ENCODE assay signal across 17 cellular contexts in the genomic region with DNA sequence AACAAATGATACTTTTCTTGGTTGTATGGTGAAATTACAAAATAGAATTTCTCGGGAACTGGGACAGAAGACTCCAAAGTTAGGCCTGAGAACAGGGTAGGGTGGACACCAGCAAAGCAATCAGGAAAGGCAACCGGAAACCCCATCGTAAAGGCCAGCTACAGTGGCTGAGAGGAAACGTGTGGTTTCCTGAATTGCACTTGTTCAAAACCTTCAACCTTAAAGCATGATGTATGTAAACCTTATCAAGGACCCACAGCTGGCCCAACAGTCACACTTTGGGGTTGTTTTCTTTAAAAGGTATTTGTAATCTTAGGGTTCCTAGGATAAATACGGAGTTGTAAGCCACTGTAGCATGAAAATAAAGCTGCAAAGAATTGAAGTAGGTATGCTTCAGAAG. TPM values are rescaled to one million over a fixed set of nuclear protein-coding genes. Genes with fewer than 3 reads are reported as not detected.
DNase-seq lines count a peak whose midpoint lies in the region; ATAC-seq and TF ChIP-seq lines count a peak whose summit lies in the region.
"Had no signal": no experiment of that assay in that cellular context is flagged by ENCODE, and none has a peak within 500 bp of the region (broad histone marks: within the 10 kb centered on the region; RNA-seq: fewer than 3 reads in every experiment).

No MANE protein-coding gene starts in this region.

- DNase-seq in activated CD4-positive, alpha-beta T cell treated with anti-CD3 and anti-CD28 coated beads, Interleukin-2, amount 10 ng/mL, durations not matched to agents 24 days and 14 days: no peak
- no peak for DNase-seq in activated CD4-positive, alpha-beta T cell treated with anti-CD3 and anti-CD28 coated beads for 48 hours
- peak; percentile 31 for DNase-seq in OCI-M1 (lab: John Stamatoyannopoulos, UW)
- peak; percentile 68 for DNase-seq in natural killer cell treated with Interleukin-12 subunit alpha and Interleukin-12 subunit beta and Interleukin-15 and Interleukin-18, amount 100 ng/mL, for 72 hours (ENCODE audit: low spot score)
- DNase-seq in foreskin fibroblast: no peak
- no peak for DNase-seq in iPS-NIHi11 (ENCODE audit: low spot score)
- no peak for DNase-seq in SIG-M5 treated with dmso at 0.1 percent for 504 hours (lab: John Stamatoyannopoulos, UW; ENCODE audit: unreplicated experiment)
- DNase-seq: activated B cell treated with CpG ODN at 0.5 μM for 24 hours; activated naive CD8-positive, alpha-beta T cell treated with anti-CD3 and anti-CD28 coated beads for 36 hours; activated T-cell treated with anti-CD3 and anti-CD28 coated beads for 4 hours; CD8-positive, alpha-beta T cell; foreskin keratinocyte; H7; NCI-H1436; NCI-H226 had no signal

- no peak for TF ChIP-seq CTCF in foreskin fibroblast (IDR thresholded peaks at IDR 0.05; ENCODE audit: low read depth, low read length)

- H3K27me3 Mint-ChIP-seq in activated CD4-positive, alpha-beta T cell treated with anti-CD3 and anti-CD28 coated beads, Interleukin-2, amount 10 ng/mL, durations not matched to agents 24 days and 14 days: peaks cover 45% of the 10 kb centered on the region
- no peaks in the 10 kb centered on the region for H3K27me3 Mint-ChIP-seq in natural killer cell treated with Interleukin-12 subunit alpha and Interleukin-12 subunit beta and Interleukin-15 and Interleukin-18, amount 100 ng/mL, for 72 hours

- H3K4me3 ChIP-seq in foreskin fibroblast (ENCODE audit: low read depth in 1 of 2, low read length in 2 of 2): no peak overlapping the region
- H3K4me3 ChIP-seq: A549 had no signal

- H3K9me3 Mint-ChIP-seq in activated CD4-positive, alpha-beta T cell treated with anti-CD3 and anti-CD28 coated beads, Interleukin-2, amount 10 ng/mL, durations not matched to agents 24 days and 14 days: peaks cover 8% of the 10 kb centered on the region
- H3K9me3 Mint-ChIP-seq in natural killer cell treated with Interleukin-12 subunit alpha and Interleukin-12 subunit beta and Interleukin-15 and Interleukin-18, amount 100 ng/mL, for 72 hours: no peaks in the 10 kb centered on the region
- H3K9me3 Mint-ChIP-seq: activated B cell treated with CpG ODN at 0.5 μM for 24 hours; activated naive CD8-positive, alpha-beta T cell treated with anti-CD3 and anti-CD28 coated beads for 36 hours had no signal

- no peak overlapping the region for H3K27ac Mint-ChIP-seq in activated CD4-positive, alpha-beta T cell treated with anti-CD3 and anti-CD28 coated beads, Interleukin-2, amount 10 ng/mL, durations not matched to agents 24 days and 14 days
- peak overlapping the region; percentile 78 to 92 for H3K27ac Mint-ChIP-seq in natural killer cell treated with Interleukin-12 subunit alpha and Interleukin-12 subunit beta and Interleukin-15 and Interleukin-18, amount 100 ng/mL, for 72 hours
- H3K27ac Mint-ChIP-seq: activated B cell treated with CpG ODN at 0.5 μM for 24 hours; activated naive CD8-positive, alpha-beta T cell treated with anti-CD3 and anti-CD28 coated beads for 36 hours had no signal

- peaks cover 38% of the 10 kb centered on the region for H3K4me1 Mint-ChIP-seq in activated CD4-positive, alpha-beta T cell treated with anti-CD3 and anti-CD28 coated beads, Interleukin-2, amount 10 ng/mL, durations not matched to agents 24 days and 14 days
- H3K4me1 Mint-ChIP-seq in natural killer cell treated with Interleukin-12 subunit alpha and Interleukin-12 subunit beta and Interleukin-15 and Interleukin-18, amount 100 ng/mL, for 72 hours (ENCODE audit: low read depth in 2 of 2): peaks cover 69 to 73% of the 10 kb centered on the region in 2 donors

- peak overlapping the region; percentile 19 for H3K4me3 Mint-ChIP-seq in activated CD4-positive, alpha-beta T cell treated with anti-CD3 and anti-CD28 coated beads, Interleukin-2, amount 10 ng/mL, durations not matched to agents 24 days and 14 days
- H3K4me3 Mint-ChIP-seq in natural killer cell treated with Interleukin-12 subunit alpha and Interleukin-12 subunit beta and Interleukin-15 and Interleukin-18, amount 100 ng/mL, for 72 hours: peak overlapping the region; percentile 100
- H3K4me3 Mint-ChIP-seq: activated B cell treated with CpG ODN at 0.5 μM for 24 hours; activated naive CD8-positive, alpha-beta T cell treated with anti-CD3 and anti-CD28 coated beads for 36 hours; CD8-positive, alpha-beta T cell had no signal

- ATAC-seq in GM21619 (IDR thresholded peaks at IDR 0.05; ENCODE audit: unreplicated experiment): peak; percentile 65
- ATAC-seq in natural killer cell treated with Interleukin-12 subunit alpha and Interleukin-12 subunit beta and Interleukin-15 and Interleukin-18, amount 100 ng/mL, for 72 hours: peak; percentile 37 to 55
- ATAC-seq: A549; CD8-positive, alpha-beta T cell; foreskin keratinocyte had no signal

- intact Hi-C loops in activated CD4-positive, alpha-beta T cell treated with anti-CD3 and anti-CD28 coated beads, Interleukin-2, amount 10 ng/mL, durations not matched to agents 24 days and 14 days (cut with micrococcal nuclease): loop anchor here (10.0 kb wide), 1 partner anchor 200 kb away; a partner anchor contains a TSS

- peaks cover 10% of the 10 kb centered on the region for H3K36me3 Mint-ChIP-seq in activated CD4-positive, alpha-beta T cell treated with anti-CD3 and anti-CD28 coated beads, Interleukin-2, amount 10 ng/mL, durations not matched to agents 24 days and 14 days (ENCODE audit: low read depth)
- peaks cover 25% of the 10 kb centered on the region for H3K36me3 Mint-ChIP-seq in natural killer cell treated with Interleukin-12 subunit alpha and Interleukin-12 subunit beta and Interleukin-15 and Interleukin-18, amount 100 ng/mL, for 72 hours

RNA-seq across cellular contexts. Expression of a gene that starts 2.2 kb away (rescaled TPM):
- 0.17 and 0.33 TPM in 2 replicates for total RNA-seq in activated CD4-positive, alpha-beta T cell treated with anti-CD3 and anti-CD28 coated beads, Interleukin-2, amount 10 ng/mL, durations not matched to agents 24 days and 14 days
- total RNA-seq in natural killer cell treated with Interleukin-12 subunit alpha and Interleukin-12 subunit beta and Interleukin-15 and Interleukin-18, amount 100 ng/mL, for 72 hours: 1 to 10 TPM; 3.8 to 4.5 TPM
- total RNA-seq: activated B cell treated with CpG ODN at 0.5 μM for 24 hours; activated naive CD8-positive, alpha-beta T cell treated with anti-CD3 and anti-CD28 coated beads for 36 hours; foreskin keratinocyte; H7 had no signal

RNA-seq across cellular contexts. Expression of a gene that starts 48.9 kb away (rescaled TPM):
- 66.7 and 69.9 TPM in 2 replicates for total RNA-seq in activated CD4-positive, alpha-beta T cell treated with anti-CD3 and anti-CD28 coated beads, Interleukin-2, amount 10 ng/mL, durations not matched to agents 24 days and 14 days
- total RNA-seq in natural killer cell treated with Interleukin-12 subunit alpha and Interleukin-12 subunit beta and Interleukin-15 and Interleukin-18, amount 100 ng/mL, for 72 hours: 10 to 100 TPM; 94.5 to 96.0 TPM

Comparison
In these comparisons a context has a peak if more than half of its experiments do, and no peak if none do; other contexts are left out.
1. DNase-seq: peak in OCI-M1 (single experiment) and natural killer cell treated with Interleukin-12 subunit alpha and Interleukin-12 subunit beta and Interleukin-15 and Interleukin-18, amount 100 ng/mL, for 72 hours (single experiment); none in activated CD4-positive, alpha-beta T cell treated with anti-CD3 and anti-CD28 coated beads, Interleukin-2, amount 10 ng/mL, durations not matched to agents 24 days and 14 days (single experiment), activated CD4-positive, alpha-beta T cell treated with anti-CD3 and anti-CD28 coated beads for 48 hours (single experiment), foreskin fibroblast (0 of 2), iPS-NIHi11 (single experiment) and SIG-M5 treated with dmso at 0.1 percent for 504 hours (single experiment).